8 cellular contexts compared by ENCODE assay signal in genomic region chr17:3738562-3739295, GRCh38. TPM values are rescaled to one million over a fixed set of nuclear protein-coding genes. Genes with fewer than 3 reads are reported as not detected.
DNase-seq lines count a peak whose midpoint lies in the region; ATAC-seq and FAIRE-seq lines count a peak whose summit lies in the region.

No MANE protein-coding gene starts in this region.

- H3K9me3 Mint-ChIP-seq in activated CD4-positive, alpha-beta memory T cell treated with anti-CD3 and anti-CD28 coated beads, Interleukin-2, amount 10 ng/mL, durations not matched to agents 7 days and 5 days: no peaks in the 10 kb centered on the region

- H3K36me3 ChIP-seq in neuronal stem cell (replicated peaks in 1 of 2; ENCODE audit: control insufficient read depth in 2 of 2, insufficient read depth in 2 of 2, low read length in 2 of 2): no peaks in the 10 kb centered on the region

- ATAC-seq in HG03521 (IDR thresholded peaks at IDR 0.05; ENCODE audit: unreplicated experiment): no peak
- ATAC-seq in HG02571 (IDR thresholded peaks at IDR 0.05; ENCODE audit: unreplicated experiment): no peak

- peaks cover 2% of the 10 kb centered on the region for H3K27me3 Mint-ChIP-seq in activated CD4-positive, alpha-beta memory T cell treated with anti-CD3 and anti-CD28 coated beads, Interleukin-2, amount 10 ng/mL, durations not matched to agents 7 days and 5 days

- no peak overlapping the region for H4K8ac ChIP-seq in neuronal stem cell (ENCODE audit: low read depth, low read length)

- POLR2A ChIA-PET in activated CD4-positive, alpha-beta memory T cell treated with anti-CD3 and anti-CD28 coated beads, Interleukin-2, amount 10 ng/mL, durations not matched to agents 7 days and 5 days (lab: Charles Lee): interaction anchor here (1.0 to 4.6 kb wide), 8 partner anchors 13 to 106 kb away, joined by 3 to 40 read pairs (median 13); partner anchors contain the start of genes HASPIN and NCBP3

- peak overlapping the region; percentile 4 for H2AFZ ChIP-seq in neuronal stem cell (ENCODE audit: low read length)

- H3K18ac ChIP-seq in neuronal stem cell (ENCODE audit: low read length): no peak overlapping the region

- WGBS in neuronal stem cell (ENCODE audit: extremely low coverage in 2 of 2, insufficient read length in 2 of 2, insufficient replicate concordance in 1 of 2), 2 donors: no CpG with 5 or more reads among the region's 16 CpGs

- H2BK15ac ChIP-seq in neuronal stem cell (ENCODE audit: low read length): no peak overlapping the region

- H3K4me1 ChIP-seq in neuronal stem cell (ENCODE audit: control insufficient read depth in 2 of 2, insufficient read depth in 1 of 2, low read depth in 1 of 2, low read length in 2 of 2): peaks cover 6 to 10% of the 10 kb centered on the region in 2 donors

- CTCF ChIA-PET in activated CD4-positive, alpha-beta memory T cell treated with anti-CD3 and anti-CD28 coated beads, Interleukin-2, amount 10 ng/mL, durations not matched to agents 7 days and 5 days (lab: Charles Lee): interaction anchor here (0.7 to 10.8 kb wide), 32 partner anchors 8 to 336 kb away, joined by 3 to 206 read pairs (median 6); partner anchors contain the start of genes HASPIN and NCBP3

- H3K4ac ChIP-seq in neuronal stem cell (ENCODE audit: low read length): no peak overlapping the region

- H3K9ac ChIP-seq in neuronal stem cell (ENCODE audit: low read depth, low read length, poor library complexity): no peak overlapping the region

- H3K27me3 ChIP-seq in neuronal stem cell (ENCODE audit: control insufficient read depth in 3 of 3, insufficient read depth in 3 of 3, low read depth in 1 of 3, low read length in 3 of 3): peaks cover 0 to 5% (median 0%) of the 10 kb centered on the region in 3 experiments

- peaks cover 42% of the 10 kb centered on the region for H3K4me1 Mint-ChIP-seq in activated CD4-positive, alpha-beta memory T cell treated with anti-CD3 and anti-CD28 coated beads, Interleukin-2, amount 10 ng/mL, durations not matched to agents 7 days and 5 days

- no peak overlapping the region for H3K23ac ChIP-seq in neuronal stem cell (ENCODE audit: low read depth, low read length, poor library complexity)

- no peak overlapping the region for H3K4me3 Mint-ChIP-seq in activated CD4-positive, alpha-beta memory T cell treated with anti-CD3 and anti-CD28 coated beads, Interleukin-2, amount 10 ng/mL, durations not matched to agents 7 days and 5 days

- no peak overlapping the region for H4K91ac ChIP-seq in neuronal stem cell (ENCODE audit: low read depth, low read length, poor library complexity)

- H3K36me3 Mint-ChIP-seq in activated CD4-positive, alpha-beta memory T cell treated with anti-CD3 and anti-CD28 coated beads, Interleukin-2, amount 10 ng/mL, durations not matched to agents 7 days and 5 days (ENCODE audit: low read depth): no peaks in the 10 kb centered on the region

- no peak overlapping the region for H2BK12ac ChIP-seq in neuronal stem cell (ENCODE audit: low read length)

- no peak overlapping the region for H2BK5ac ChIP-seq in neuronal stem cell (ENCODE audit: low read length)

- FAIRE-seq in urothelium cell line (lab: Jason Lieb, UNC): no peak

- no peak overlapping the region for H2AK5ac ChIP-seq in neuronal stem cell (ENCODE audit: low read depth, low read length)

- H3K27ac ChIP-seq in neuronal stem cell (replicated peaks; ENCODE audit: low read length) (no peak overlapping the region), temporal lobe (ENCODE audit: low read depth, low read length) (peak overlapping the region; percentile 79)

- H3K79me1 ChIP-seq in neuronal stem cell (ENCODE audit: low read depth, low read length): no peaks in the 10 kb centered on the region

- H3K14ac ChIP-seq in neuronal stem cell (ENCODE audit: low read length): no peak overlapping the region

- H3K4me2 ChIP-seq in neuronal stem cell (ENCODE audit: insufficient read depth, low read length, poor library complexity, severe bottlenecking): no peak overlapping the region

- no peak overlapping the region for H2BK120ac ChIP-seq in neuronal stem cell (ENCODE audit: low read depth, low read length)

- DNase-seq in NCI-H128 (lab: John Stamatoyannopoulos, UW; ENCODE audit: unreplicated experiment) (peak; percentile 1), neuronal stem cell (ENCODE audit: low spot score) (no peak), urothelium cell line (ENCODE audit: low spot score) (no peak)
- DNase-seq in activated CD4-positive, alpha-beta memory T cell treated with anti-CD3 and anti-CD28 coated beads, Interleukin-2, amount 10 ng/mL, durations not matched to agents 7 days and 5 days: peak; percentile 67
- DNase-seq in effector CD8-positive, alpha-beta T cell (lab: John Stamatoyannopoulos, UW): peak; percentile 38

- H3K9me3 ChIP-seq in neuronal stem cell (replicated peaks in 1 of 2; ENCODE audit: control insufficient read depth in 2 of 2, insufficient read depth in 1 of 2, low read depth in 1 of 2, low read length in 2 of 2): no peaks in the 10 kb centered on the region

- peak overlapping the region in 1 of 2 donors; percentile 17 for H3K4me3 ChIP-seq in neuronal stem cell (ENCODE audit: low read length in 2 of 2)

- H3K27ac Mint-ChIP-seq in activated CD4-positive, alpha-beta memory T cell treated with anti-CD3 and anti-CD28 coated beads, Interleukin-2, amount 10 ng/mL, durations not matched to agents 7 days and 5 days: peak overlapping the region; percentile 7

RNA-seq across cellular contexts. Expression of gene HASPIN, which starts 15.0 kb away (rescaled TPM):
- 10 to 100 TPM; 23.8 to 25.2 TPM for total RNA-seq in activated CD4-positive, alpha-beta memory T cell treated with anti-CD3 and anti-CD28 coated beads, Interleukin-2, amount 10 ng/mL, durations not matched to agents 7 days and 5 days
- 12.3 TPM for polyA plus RNA-seq in neuronal stem cell (2013, experiment 1 of 2)
- polyA plus RNA-seq in neuronal stem cell (2013, experiment 2 of 2): 12.4 TPM
- total RNA-seq in temporal lobe: 0.25 TPM

RNA-seq across cellular contexts. Expression of gene P2RX5, which starts 42.8 kb away (rescaled TPM):
- total RNA-seq in activated CD4-positive, alpha-beta memory T cell treated with anti-CD3 and anti-CD28 coated beads, Interleukin-2, amount 10 ng/mL, durations not matched to agents 7 days and 5 days: 10 to 100 TPM; 30.8 to 31.1 TPM
- polyA plus RNA-seq in neuronal stem cell (2013, experiment 1 of 2): 0.31 TPM
- polyA plus RNA-seq in neuronal stem cell (2013, experiment 2 of 2): 0.43 TPM
- total RNA-seq in temporal lobe: 7.9 TPM

Comparison
In these comparisons a context has a peak if more than half of its experiments do, and no peak if none do; other contexts are left out.
1. DNase-seq: peak in NCI-H128 (single experiment), activated CD4-positive, alpha-beta memory T cell treated with anti-CD3 and anti-CD28 coated beads, Interleukin-2, amount 10 ng/mL, durations not matched to agents 7 days and 5 days (single experiment) and effector CD8-positive, alpha-beta T cell (single experiment); none in neuronal stem cell (single experiment) and urothelium cell line (single experiment).
2. RNA of gene HASPIN, which starts 15.0 kb away (total RNA-seq): 23.8 to 25.2 TPM in activated CD4-positive, alpha-beta memory T cell treated with anti-CD3 and anti-CD28 coated beads, Interleukin-2, amount 10 ng/mL, durations not matched to agents 7 days and 5 days; 0.25 TPM in temporal lobe (single experiment); every median in the first group is over 10 times any median in the second.